1 cellular context compared by ENCODE assay signal in genomic region chr12:131357920-131358319, GRCh38.
TF ChIP-seq lines count a peak whose summit lies in the region.

No MANE protein-coding gene starts in this region.

TF ChIP-seq in K562, 482 proteins besides CTCF, POLR2A, EP300 and RAD21 (continued from another document and continues in another):
- TF ChIP-seq DACH1 (IDR thresholded peaks at IDR 0.05; ENCODE audit: partially characterized antibody), result no peak
- TF ChIP-seq MYC (IDR thresholded peaks at IDR 0.05; ENCODE audit: low read depth, low read length), result peak; percentile 35; the same call in 1 of the 2 replicates
- no peak for TF ChIP-seq MYC (CRISPR knock-in tag; IDR thresholded peaks at IDR 0.05; ENCODE audit: borderline replicate concordance, low read depth)
- 0 out of 4 replicates have a peak, but pooled peaks of 1 of the 2 experiments have one; percentile 30 for TF ChIP-seq MNT (conservative IDR thresholded peaks at IDR 0.05)
- TF ChIP-seq, protein P1, sequence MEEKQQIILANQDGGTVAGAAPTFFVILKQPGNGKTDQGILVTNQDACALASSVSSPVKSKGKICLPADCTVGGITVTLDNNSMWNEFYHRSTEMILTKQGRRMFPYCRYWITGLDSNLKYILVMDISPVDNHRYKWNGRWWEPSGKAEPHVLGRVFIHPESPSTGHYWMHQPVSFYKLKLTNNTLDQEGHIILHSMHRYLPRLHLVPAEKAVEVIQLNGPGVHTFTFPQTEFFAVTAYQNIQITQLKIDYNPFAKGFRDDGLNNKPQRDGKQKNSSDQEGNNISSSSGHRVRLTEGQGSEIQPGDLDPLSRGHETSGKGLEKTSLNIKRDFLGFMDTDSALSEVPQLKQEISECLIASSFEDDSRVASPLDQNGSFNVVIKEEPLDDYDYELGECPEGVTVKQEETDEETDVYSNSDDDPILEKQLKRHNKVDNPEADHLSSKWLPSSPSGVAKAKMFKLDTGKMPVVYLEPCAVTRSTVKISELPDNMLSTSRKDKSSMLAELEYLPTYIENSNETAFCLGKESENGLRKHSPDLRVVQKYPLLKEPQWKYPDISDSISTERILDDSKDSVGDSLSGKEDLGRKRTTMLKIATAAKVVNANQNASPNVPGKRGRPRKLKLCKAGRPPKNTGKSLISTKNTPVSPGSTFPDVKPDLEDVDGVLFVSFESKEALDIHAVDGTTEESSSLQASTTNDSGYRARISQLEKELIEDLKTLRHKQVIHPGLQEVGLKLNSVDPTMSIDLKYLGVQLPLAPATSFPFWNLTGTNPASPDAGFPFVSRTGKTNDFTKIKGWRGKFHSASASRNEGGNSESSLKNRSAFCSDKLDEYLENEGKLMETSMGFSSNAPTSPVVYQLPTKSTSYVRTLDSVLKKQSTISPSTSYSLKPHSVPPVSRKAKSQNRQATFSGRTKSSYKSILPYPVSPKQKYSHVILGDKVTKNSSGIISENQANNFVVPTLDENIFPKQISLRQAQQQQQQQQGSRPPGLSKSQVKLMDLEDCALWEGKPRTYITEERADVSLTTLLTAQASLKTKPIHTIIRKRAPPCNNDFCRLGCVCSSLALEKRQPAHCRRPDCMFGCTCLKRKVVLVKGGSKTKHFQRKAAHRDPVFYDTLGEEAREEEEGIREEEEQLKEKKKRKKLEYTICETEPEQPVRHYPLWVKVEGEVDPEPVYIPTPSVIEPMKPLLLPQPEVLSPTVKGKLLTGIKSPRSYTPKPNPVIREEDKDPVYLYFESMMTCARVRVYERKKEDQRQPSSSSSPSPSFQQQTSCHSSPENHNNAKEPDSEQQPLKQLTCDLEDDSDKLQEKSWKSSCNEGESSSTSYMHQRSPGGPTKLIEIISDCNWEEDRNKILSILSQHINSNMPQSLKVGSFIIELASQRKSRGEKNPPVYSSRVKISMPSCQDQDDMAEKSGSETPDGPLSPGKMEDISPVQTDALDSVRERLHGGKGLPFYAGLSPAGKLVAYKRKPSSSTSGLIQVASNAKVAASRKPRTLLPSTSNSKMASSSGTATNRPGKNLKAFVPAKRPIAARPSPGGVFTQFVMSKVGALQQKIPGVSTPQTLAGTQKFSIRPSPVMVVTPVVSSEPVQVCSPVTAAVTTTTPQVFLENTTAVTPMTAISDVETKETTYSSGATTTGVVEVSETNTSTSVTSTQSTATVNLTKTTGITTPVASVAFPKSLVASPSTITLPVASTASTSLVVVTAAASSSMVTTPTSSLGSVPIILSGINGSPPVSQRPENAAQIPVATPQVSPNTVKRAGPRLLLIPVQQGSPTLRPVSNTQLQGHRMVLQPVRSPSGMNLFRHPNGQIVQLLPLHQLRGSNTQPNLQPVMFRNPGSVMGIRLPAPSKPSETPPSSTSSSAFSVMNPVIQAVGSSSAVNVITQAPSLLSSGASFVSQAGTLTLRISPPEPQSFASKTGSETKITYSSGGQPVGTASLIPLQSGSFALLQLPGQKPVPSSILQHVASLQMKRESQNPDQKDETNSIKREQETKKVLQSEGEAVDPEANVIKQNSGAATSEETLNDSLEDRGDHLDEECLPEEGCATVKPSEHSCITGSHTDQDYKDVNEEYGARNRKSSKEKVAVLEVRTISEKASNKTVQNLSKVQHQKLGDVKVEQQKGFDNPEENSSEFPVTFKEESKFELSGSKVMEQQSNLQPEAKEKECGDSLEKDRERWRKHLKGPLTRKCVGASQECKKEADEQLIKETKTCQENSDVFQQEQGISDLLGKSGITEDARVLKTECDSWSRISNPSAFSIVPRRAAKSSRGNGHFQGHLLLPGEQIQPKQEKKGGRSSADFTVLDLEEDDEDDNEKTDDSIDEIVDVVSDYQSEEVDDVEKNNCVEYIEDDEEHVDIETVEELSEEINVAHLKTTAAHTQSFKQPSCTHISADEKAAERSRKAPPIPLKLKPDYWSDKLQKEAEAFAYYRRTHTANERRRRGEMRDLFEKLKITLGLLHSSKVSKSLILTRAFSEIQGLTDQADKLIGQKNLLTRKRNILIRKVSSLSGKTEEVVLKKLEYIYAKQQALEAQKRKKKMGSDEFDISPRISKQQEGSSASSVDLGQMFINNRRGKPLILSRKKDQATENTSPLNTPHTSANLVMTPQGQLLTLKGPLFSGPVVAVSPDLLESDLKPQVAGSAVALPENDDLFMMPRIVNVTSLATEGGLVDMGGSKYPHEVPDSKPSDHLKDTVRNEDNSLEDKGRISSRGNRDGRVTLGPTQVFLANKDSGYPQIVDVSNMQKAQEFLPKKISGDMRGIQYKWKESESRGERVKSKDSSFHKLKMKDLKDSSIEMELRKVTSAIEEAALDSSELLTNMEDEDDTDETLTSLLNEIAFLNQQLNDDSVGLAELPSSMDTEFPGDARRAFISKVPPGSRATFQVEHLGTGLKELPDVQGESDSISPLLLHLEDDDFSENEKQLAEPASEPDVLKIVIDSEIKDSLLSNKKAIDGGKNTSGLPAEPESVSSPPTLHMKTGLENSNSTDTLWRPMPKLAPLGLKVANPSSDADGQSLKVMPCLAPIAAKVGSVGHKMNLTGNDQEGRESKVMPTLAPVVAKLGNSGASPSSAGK (IDR thresholded peaks at IDR 0.05), result peak; percentile 59; the same call in 1 of the 2 replicates
- no peak for TF ChIP-seq RFX1 (IDR thresholded peaks at IDR 0.05)
- TF ChIP-seq, protein P2, sequence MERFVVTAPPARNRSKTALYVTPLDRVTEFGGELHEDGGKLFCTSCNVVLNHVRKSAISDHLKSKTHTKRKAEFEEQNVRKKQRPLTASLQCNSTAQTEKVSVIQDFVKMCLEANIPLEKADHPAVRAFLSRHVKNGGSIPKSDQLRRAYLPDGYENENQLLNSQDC (CRISPR knock-in tag; IDR thresholded peaks at IDR 0.05), result no peak
- no peak for TF ChIP-seq TCFL5 (CRISPR knock-in tag; conservative IDR thresholded peaks at IDR 0.05)
- TF ChIP-seq ARID1B (IDR thresholded peaks at IDR 0.05), result peak; percentile 63
- no peak for TF ChIP-seq PHB (CRISPR knock-in tag; IDR thresholded peaks at IDR 0.05)
- TF ChIP-seq, protein P3, sequence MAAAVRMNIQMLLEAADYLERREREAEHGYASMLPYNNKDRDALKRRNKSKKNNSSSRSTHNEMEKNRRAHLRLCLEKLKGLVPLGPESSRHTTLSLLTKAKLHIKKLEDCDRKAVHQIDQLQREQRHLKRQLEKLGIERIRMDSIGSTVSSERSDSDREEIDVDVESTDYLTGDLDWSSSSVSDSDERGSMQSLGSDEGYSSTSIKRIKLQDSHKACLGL (CRISPR knock-in tag; IDR thresholded peaks at IDR 0.05; ENCODE audit: borderline replicate concordance, poor library complexity, severe bottlenecking), result no peak
- TF ChIP-seq E2F6 (IDR thresholded peaks at IDR 0.05; ENCODE audit: borderline replicate concordance in 1 of 2, extremely low read depth in 1 of 2, insufficient read depth in 1 of 2, insufficient read length in 1 of 2, low read depth in 1 of 2, low read length in 1 of 2, poor library complexity in 1 of 2, severe bottlenecking in 1 of 2), result peak; percentile 15 to 21
- TF ChIP-seq TEAD4 (IDR thresholded peaks at IDR 0.05; ENCODE audit: low read length), result no peak
- no peak for TF ChIP-seq TEAD4 (CRISPR knock-in tag; IDR thresholded peaks at IDR 0.05; ENCODE audit: borderline replicate concordance)
- TF ChIP-seq ZNF830 (CRISPR knock-in tag; IDR thresholded peaks at IDR 0.05), result no peak
- no peak for TF ChIP-seq ZNF232 (CRISPR knock-in tag; IDR thresholded peaks at IDR 0.05)
- TF ChIP-seq FOXA3 (CRISPR knock-in tag; conservative IDR thresholded peaks at IDR 0.05 in 1 of 2, IDR thresholded peaks at IDR 0.05 in 1 of 2), result no peak
- peak; percentile 81 for TF ChIP-seq CHAMP1 (IDR thresholded peaks at IDR 0.05)
- no peak for TF ChIP-seq ZNF133 (CRISPR knock-in tag; IDR thresholded peaks at IDR 0.05)
- no peak for TF ChIP-seq PHF20 (IDR thresholded peaks at IDR 0.05; ENCODE audit: partially characterized antibody)
- TF ChIP-seq OTX1 (CRISPR knock-in tag; IDR thresholded peaks at IDR 0.05), result 0 out of 2 replicates have a peak, but pooled peaks have one; percentile 16
- TF ChIP-seq DMBX1 (CRISPR knock-in tag; IDR thresholded peaks at IDR 0.05; ENCODE audit: borderline replicate concordance), result no peak
- TF ChIP-seq USF2 (CRISPR knock-in tag; IDR thresholded peaks at IDR 0.05), result no peak
- no peak for TF ChIP-seq POLR3A (IDR thresholded peaks at IDR 0.05; ENCODE audit: borderline replicate concordance, extremely low read depth, insufficient read depth, insufficient read length)
- TF ChIP-seq FOSL1 (tag; conservative IDR thresholded peaks at IDR 0.05), result no peak
- TF ChIP-seq MYBL2 (IDR thresholded peaks at IDR 0.05; ENCODE audit: low read depth), result peak; percentile 42; the same call in 1 of the 2 replicates
- TF ChIP-seq MYBL2 (CRISPR knock-in tag; IDR thresholded peaks at IDR 0.05; ENCODE audit: borderline replicate concordance), result no peak
- TF ChIP-seq LARP7 (IDR thresholded peaks at IDR 0.05), result no peak
- no peak for TF ChIP-seq POLR2G (IDR thresholded peaks at IDR 0.05; ENCODE audit: low read depth, low read length)
- no peak for TF ChIP-seq TSC22D4 (tag; IDR thresholded peaks at IDR 0.05)
- TF ChIP-seq, protein P4, sequence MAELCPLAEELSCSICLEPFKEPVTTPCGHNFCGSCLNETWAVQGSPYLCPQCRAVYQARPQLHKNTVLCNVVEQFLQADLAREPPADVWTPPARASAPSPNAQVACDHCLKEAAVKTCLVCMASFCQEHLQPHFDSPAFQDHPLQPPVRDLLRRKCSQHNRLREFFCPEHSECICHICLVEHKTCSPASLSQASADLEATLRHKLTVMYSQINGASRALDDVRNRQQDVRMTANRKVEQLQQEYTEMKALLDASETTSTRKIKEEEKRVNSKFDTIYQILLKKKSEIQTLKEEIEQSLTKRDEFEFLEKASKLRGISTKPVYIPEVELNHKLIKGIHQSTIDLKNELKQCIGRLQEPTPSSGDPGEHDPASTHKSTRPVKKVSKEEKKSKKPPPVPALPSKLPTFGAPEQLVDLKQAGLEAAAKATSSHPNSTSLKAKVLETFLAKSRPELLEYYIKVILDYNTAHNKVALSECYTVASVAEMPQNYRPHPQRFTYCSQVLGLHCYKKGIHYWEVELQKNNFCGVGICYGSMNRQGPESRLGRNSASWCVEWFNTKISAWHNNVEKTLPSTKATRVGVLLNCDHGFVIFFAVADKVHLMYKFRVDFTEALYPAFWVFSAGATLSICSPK (IDR thresholded peaks at IDR 0.05; ENCODE audit: borderline replicate concordance), result no peak
- no peak for TF ChIP-seq TFAM (CRISPR knock-in tag; conservative IDR thresholded peaks at IDR 0.05)
- 0 out of 4 replicates have a peak, but pooled peaks of 1 of the 2 experiments have one; percentile 34 for TF ChIP-seq RCOR1 (IDR thresholded peaks at IDR 0.05; ENCODE audit: borderline replicate concordance in 1 of 2, low read depth in 2 of 2, low read length in 2 of 2)
- TF ChIP-seq GATAD2A (IDR thresholded peaks at IDR 0.05), result no peak
- no peak for TF ChIP-seq DDX20 (tag; IDR thresholded peaks at IDR 0.05; ENCODE audit: low read depth)
- no peak for TF ChIP-seq KDM2B (CRISPR knock-in tag; IDR thresholded peaks at IDR 0.05)
- 0 out of 3 replicates have a peak, but pooled peaks of 1 of the 2 experiments have one; percentile 23 for TF ChIP-seq CBX3 (IDR thresholded peaks at IDR 0.05; ENCODE audit: borderline replicate concordance in 1 of 2, low read length in 2 of 2)
- TF ChIP-seq CXXC5 (CRISPR knock-in tag; IDR thresholded peaks at IDR 0.05), result peak; percentile 35; the same call in 1 of the 2 replicates
